In genomic region chr19:56115490-56115889, GRCh38 we compare ENCODE assay signal across 18 cellular contexts. TPM values are rescaled to one million over a fixed set of nuclear protein-coding genes. Genes with fewer than 3 reads are reported as not detected.
DNase-seq lines count a peak whose midpoint lies in the region; ATAC-seq, FAIRE-seq and TF ChIP-seq lines count a peak whose summit lies in the region.
"Had no signal": no experiment of that assay in that cellular context is flagged by ENCODE, and none has a peak within 500 bp of the region (broad histone marks: within the 10 kb centered on the region; RNA-seq: fewer than 3 reads in every experiment).

No MANE protein-coding gene starts in this region.

- intact Hi-C loops in activated CD4-positive, alpha-beta T cell treated with anti-CD3 and anti-CD28 coated beads for 36 hours (cut with DNase I, micrococcal nuclease), result no loop called here
- intact Hi-C loops in Panc1 (cut with micrococcal nuclease; ENCODE audit: unreplicated experiment), result no loop called here
- intact Hi-C loops in activated T-helper 1 cell treated with anti-CD3 and anti-CD28 coated beads, Interleukin-12 subunit alpha, Interleukin-12 subunit beta, Interleukin-2, Interleukin-4 antibody, amounts not matched to agents 30 ng/mL and 10 ng/mL and 1 ng/mL, durations not matched to agents 14 hours and 24 hours and 36 hours (cut with micrococcal nuclease), result no loop called here

- H3K79me2 ChIP-seq in osteoblast (ENCODE audit: insufficient read depth, low read length), result peaks cover 97% of the 10 kb centered on the region

- no peak overlapping the region for H2AFZ ChIP-seq in osteoblast (ENCODE audit: low read length)
- H2AFZ ChIP-seq: PC-9 had no signal

- no peak overlapping the region for H3K4me2 ChIP-seq in osteoblast (ENCODE audit: insufficient read depth, low read length)
- H3K4me2 ChIP-seq: PC-9 had no signal

- in situ Hi-C loops in Panc1 (cut with HindIII; ENCODE audit: low pct_unique_long_range_greater_than_20kb, low sequenced_read_pairs), result no loop called here

- no peaks in the 10 kb centered on the region for H3K27me3 Mint-ChIP-seq in activated CD4-positive, alpha-beta T cell treated with anti-CD3 and anti-CD28 coated beads, Interleukin-2, amount 10 ng/mL, durations not matched to agents 7 days and 5 days
- H3K27me3 Mint-ChIP-seq in activated CD4-positive, alpha-beta T cell treated with anti-CD3 and anti-CD28 coated beads for 36 hours, result no peaks in the 10 kb centered on the region
- H3K27me3 Mint-ChIP-seq in activated T-helper 1 cell treated with anti-CD3 and anti-CD28 coated beads, Interleukin-12 subunit alpha, Interleukin-12 subunit beta, Interleukin-2, Interleukin-4 antibody, amounts not matched to agents 30 ng/mL and 10 ng/mL and 1 ng/mL, durations not matched to agents 14 hours and 24 hours and 36 hours (ENCODE audit: insufficient read depth), result no peaks in the 10 kb centered on the region
- H3K27me3 Mint-ChIP-seq: CD4-positive, alpha-beta T cell had no signal

- no peak overlapping the region for H3K4me3 Mint-ChIP-seq in activated CD4-positive, alpha-beta T cell treated with anti-CD3 and anti-CD28 coated beads, Interleukin-2, amount 10 ng/mL, durations not matched to agents 7 days and 5 days
- H3K4me3 Mint-ChIP-seq in activated CD4-positive, alpha-beta T cell treated with anti-CD3 and anti-CD28 coated beads for 36 hours, result no peak overlapping the region
- no peak overlapping the region for H3K4me3 Mint-ChIP-seq in activated T-helper 1 cell treated with anti-CD3 and anti-CD28 coated beads, Interleukin-12 subunit alpha, Interleukin-12 subunit beta, Interleukin-2, Interleukin-4 antibody, amounts not matched to agents 30 ng/mL and 10 ng/mL and 1 ng/mL, durations not matched to agents 14 hours and 24 hours and 36 hours

- no peaks in the 10 kb centered on the region for H3K9me3 Mint-ChIP-seq in activated CD4-positive, alpha-beta T cell treated with anti-CD3 and anti-CD28 coated beads, Interleukin-2, amount 10 ng/mL, durations not matched to agents 7 days and 5 days
- no peaks in the 10 kb centered on the region for H3K9me3 Mint-ChIP-seq in activated CD4-positive, alpha-beta T cell treated with anti-CD3 and anti-CD28 coated beads for 36 hours (ENCODE audit: low read depth)
- H3K9me3 Mint-ChIP-seq in activated T-helper 1 cell treated with anti-CD3 and anti-CD28 coated beads, Interleukin-12 subunit alpha, Interleukin-12 subunit beta, Interleukin-2, Interleukin-4 antibody, amounts not matched to agents 30 ng/mL and 10 ng/mL and 1 ng/mL, durations not matched to agents 14 hours and 24 hours and 36 hours, result no peaks in the 10 kb centered on the region
- H3K9me3 Mint-ChIP-seq: CD4-positive, alpha-beta T cell had no signal

- H3K4me3 ChIP-seq in Panc1 (ENCODE audit: low read depth in 2 of 2, low read length in 2 of 2) (no peak overlapping the region), iPS-20b (ENCODE audit: low read length) (no peak overlapping the region), osteoblast (ENCODE audit: insufficient read depth, low read length) (no peak overlapping the region)
- H3K4me3 ChIP-seq: PC-9 had no signal

- H3K9me3 ChIP-seq in Panc1 (ENCODE audit: control insufficient read depth, insufficient read depth, low read depth, low read length) (no peaks in the 10 kb centered on the region), iPS-20b (ENCODE audit: insufficient read depth, low read depth, low read length) (no peaks in the 10 kb centered on the region), osteoblast (ENCODE audit: low read depth, low read length) (no peaks in the 10 kb centered on the region)
- H3K9me3 ChIP-seq: Caco-2 had no signal

- TF ChIP-seq CTCF in Panc1 (IDR thresholded peaks at IDR 0.05), result no peak
- no peak for TF ChIP-seq CTCF in osteoblast (IDR thresholded peaks at IDR 0.05; ENCODE audit: extremely low read depth, low read depth, low read length)

- peaks cover 14% of the 10 kb centered on the region for H3K36me3 Mint-ChIP-seq in activated CD4-positive, alpha-beta T cell treated with anti-CD3 and anti-CD28 coated beads, Interleukin-2, amount 10 ng/mL, durations not matched to agents 7 days and 5 days (ENCODE audit: low read depth)
- H3K36me3 Mint-ChIP-seq in activated CD4-positive, alpha-beta T cell treated with anti-CD3 and anti-CD28 coated beads for 36 hours (ENCODE audit: low read depth), result peaks cover 19% of the 10 kb centered on the region
- peaks cover 11% of the 10 kb centered on the region for H3K36me3 Mint-ChIP-seq in activated T-helper 1 cell treated with anti-CD3 and anti-CD28 coated beads, Interleukin-12 subunit alpha, Interleukin-12 subunit beta, Interleukin-2, Interleukin-4 antibody, amounts not matched to agents 30 ng/mL and 10 ng/mL and 1 ng/mL, durations not matched to agents 14 hours and 24 hours and 36 hours (ENCODE audit: low read depth)

- H3K4me1 ChIP-seq in Panc1 (ENCODE audit: control insufficient read depth, insufficient read depth, low read length) (peaks cover 86% of the 10 kb centered on the region), iPS-20b (ENCODE audit: insufficient read depth, low read length) (peaks cover 29% of the 10 kb centered on the region), osteoblast (ENCODE audit: insufficient read depth, low read length) (peaks cover 20% of the 10 kb centered on the region)

- peaks cover 80% of the 10 kb centered on the region for H4K20me1 ChIP-seq in osteoblast (ENCODE audit: insufficient read depth, low read length)

- CTCF ChIA-PET in activated CD4-positive, alpha-beta T cell treated with anti-CD3 and anti-CD28 coated beads, Interleukin-2, amount 10 ng/mL, durations not matched to agents 7 days and 5 days (lab: Charles Lee), result interaction anchor here (1.0 to 1.3 kb wide), 2 partner anchors 27 to 30 kb away, joined by 3 read pairs; no protein-coding TSS in a partner anchor
- CTCF ChIA-PET in activated CD4-positive, alpha-beta T cell treated with anti-CD3 and anti-CD28 coated beads for 36 hours (lab: Charles Lee), result interaction anchor here (0.6 kb wide), 1 partner anchor 461 kb away, joined by 3 read pairs; no protein-coding TSS in a partner anchor
- CTCF ChIA-PET in Panc1 (lab: Charles Lee), result no interaction called here

- H3K9ac ChIP-seq in iPS-20b (ENCODE audit: low read depth, low read length), result no peak overlapping the region

- H3K27ac Mint-ChIP-seq in activated CD4-positive, alpha-beta T cell treated with anti-CD3 and anti-CD28 coated beads, Interleukin-2, amount 10 ng/mL, durations not matched to agents 7 days and 5 days, result peak overlapping the region; percentile 25
- no peak overlapping the region for H3K27ac Mint-ChIP-seq in activated CD4-positive, alpha-beta T cell treated with anti-CD3 and anti-CD28 coated beads for 36 hours
- H3K27ac Mint-ChIP-seq in activated T-helper 1 cell treated with anti-CD3 and anti-CD28 coated beads, Interleukin-12 subunit alpha, Interleukin-12 subunit beta, Interleukin-2, Interleukin-4 antibody, amounts not matched to agents 30 ng/mL and 10 ng/mL and 1 ng/mL, durations not matched to agents 14 hours and 24 hours and 36 hours, result no peak overlapping the region

- H3K4me1 Mint-ChIP-seq in activated CD4-positive, alpha-beta T cell treated with anti-CD3 and anti-CD28 coated beads, Interleukin-2, amount 10 ng/mL, durations not matched to agents 7 days and 5 days, result peaks cover 69% of the 10 kb centered on the region
- peaks cover 66% of the 10 kb centered on the region for H3K4me1 Mint-ChIP-seq in activated CD4-positive, alpha-beta T cell treated with anti-CD3 and anti-CD28 coated beads for 36 hours
- H3K4me1 Mint-ChIP-seq in activated T-helper 1 cell treated with anti-CD3 and anti-CD28 coated beads, Interleukin-12 subunit alpha, Interleukin-12 subunit beta, Interleukin-2, Interleukin-4 antibody, amounts not matched to agents 30 ng/mL and 10 ng/mL and 1 ng/mL, durations not matched to agents 14 hours and 24 hours and 36 hours (ENCODE audit: low read depth), result peaks cover 35% of the 10 kb centered on the region

- no peak for DNase-seq in activated CD4-positive, alpha-beta T cell treated with anti-CD3 and anti-CD28 coated beads, Interleukin-2, amount 10 ng/mL, durations not matched to agents 7 days and 5 days
- no peak for DNase-seq in activated CD4-positive, alpha-beta T cell treated with anti-CD3 and anti-CD28 coated beads for 36 hours
- DNase-seq in Panc1 (ENCODE audit: low read depth, low spot score) (no peak), osteoblast (ENCODE audit: insufficient read length, low spot score, missing footprints) (peak; percentile 13), GM19239 (ENCODE audit: insufficient read length, low spot score) (no peak), NCI-H2081 treated with DMSO at 0.1 percent for 48 hours (lab: John Stamatoyannopoulos, UW) (no peak)
- DNase-seq in activated T-helper 1 cell treated with anti-CD3 and anti-CD28 coated beads, Interleukin-12 subunit alpha, Interleukin-12 subunit beta, Interleukin-2, Interleukin-4 antibody, amounts not matched to agents 30 ng/mL and 10 ng/mL and 1 ng/mL, durations not matched to agents 14 hours and 24 hours and 36 hours (ENCODE audit: low spot score), result no peak
- DNase-seq: 8988T; Caco-2; CD4-positive, alpha-beta T cell; DMS153; GDM1; KBM-7; NCI-H1694 treated with DMSO at 0.1 percent for 48 hours; NCI-H226; NCI-H524 treated with DMSO at 0.1 percent for 48 hours; PC-9 had no signal

- no peak for ATAC-seq in activated CD4-positive, alpha-beta T cell treated with anti-CD3 and anti-CD28 coated beads for 36 hours
- ATAC-seq in Panc1, result no peak

- no peaks in the 10 kb centered on the region for H3K27me3 ChIP-seq in Panc1 (ENCODE audit: control insufficient read depth, insufficient read depth, low read length)
- no peaks in the 10 kb centered on the region for H3K27me3 ChIP-seq in iPS-20b (ENCODE audit: insufficient read depth, low read length)
- H3K27me3 ChIP-seq in osteoblast (ENCODE audit: insufficient read depth, low read length), result no peaks in the 10 kb centered on the region

- H3K27ac ChIP-seq in Panc1 (ENCODE audit: low read length), result peak overlapping the region; percentile 87
- peak overlapping the region; percentile 28 for H3K27ac ChIP-seq in iPS-20b (ENCODE audit: low read length)
- H3K27ac ChIP-seq in osteoblast (ENCODE audit: low read depth, low read length), result no peak overlapping the region
- H3K27ac ChIP-seq: PC-9 had no signal

- no TSS peak for BruUV-seq in Panc1 (replicated peaks; lab: Mats Ljungman, UMichigan)

- FAIRE-seq in GM19239 (lab: Jason Lieb, UNC), result no peak

- H3K36me3 ChIP-seq in Panc1 (ENCODE audit: control insufficient read depth, insufficient read depth, low read length) (no peaks in the 10 kb centered on the region), iPS-20b (ENCODE audit: insufficient read depth, low read depth, low read length) (peaks cover 20% of the 10 kb centered on the region; the same call in 1 of the 2 replicates), osteoblast (ENCODE audit: insufficient read depth, low read length) (peaks cover 7% of the 10 kb centered on the region)

- POLR2A ChIA-PET in activated CD4-positive, alpha-beta T cell treated with anti-CD3 and anti-CD28 coated beads, Interleukin-2, amount 10 ng/mL, durations not matched to agents 7 days and 5 days (lab: Charles Lee), result no interaction called here
- POLR2A ChIA-PET in activated CD4-positive, alpha-beta T cell treated with anti-CD3 and anti-CD28 coated beads for 36 hours (lab: Charles Lee), result no interaction called here
- POLR2A ChIA-PET in Panc1 (lab: Charles Lee), result no interaction called here

RNA-seq across cellular contexts. Expression of gene ZNF787, which starts 5.6 kb away (rescaled TPM):
- total RNA-seq in activated CD4-positive, alpha-beta T cell treated with anti-CD3 and anti-CD28 coated beads, Interleukin-2, amount 10 ng/mL, durations not matched to agents 7 days and 5 days, result 10 to 100 TPM; 34.3 to 35.4 TPM
- total RNA-seq in activated CD4-positive, alpha-beta T cell treated with anti-CD3 and anti-CD28 coated beads for 36 hours, result 10 to 100 TPM; 27.6 to 28.4 TPM
- total RNA-seq in Panc1 (2021; ENCODE audit: unreplicated experiment) (132 TPM), osteoblast (23.6 and 27.5 TPM in 2 replicates)
- polyA plus RNA-seq in Panc1 (2012; ENCODE audit: insufficient read length), result 200 TPM
- 41.8 and 42.6 TPM in 2 replicates for total RNA-seq in activated T-helper 1 cell treated with anti-CD3 and anti-CD28 coated beads, Interleukin-12 subunit alpha, Interleukin-12 subunit beta, Interleukin-2, Interleukin-4 antibody, amounts not matched to agents 30 ng/mL and 10 ng/mL and 1 ng/mL, durations not matched to agents 14 hours and 24 hours and 36 hours

RNA-seq across cellular contexts. Expression of gene ZNF444, which starts 25.6 kb away (rescaled TPM):
- total RNA-seq in activated CD4-positive, alpha-beta T cell treated with anti-CD3 and anti-CD28 coated beads, Interleukin-2, amount 10 ng/mL, durations not matched to agents 7 days and 5 days, result 10 to 100 TPM; 26.5 to 34.6 TPM
- total RNA-seq in activated CD4-positive, alpha-beta T cell treated with anti-CD3 and anti-CD28 coated beads for 36 hours, result 10 to 100 TPM; 29.2 to 32.2 TPM
- total RNA-seq in Panc1 (2021; ENCODE audit: unreplicated experiment), result 81.5 TPM
- 95.0 TPM for polyA plus RNA-seq in Panc1 (2012; ENCODE audit: insufficient read length)
- 13.0 and 16.6 TPM in 2 replicates for total RNA-seq in osteoblast
- total RNA-seq in activated T-helper 1 cell treated with anti-CD3 and anti-CD28 coated beads, Interleukin-12 subunit alpha, Interleukin-12 subunit beta, Interleukin-2, Interleukin-4 antibody, amounts not matched to agents 30 ng/mL and 10 ng/mL and 1 ng/mL, durations not matched to agents 14 hours and 24 hours and 36 hours, result 33.8 and 36.5 TPM in 2 replicates
